9 cellular contexts compared by ENCODE assay signal in the genomic region with DNA sequence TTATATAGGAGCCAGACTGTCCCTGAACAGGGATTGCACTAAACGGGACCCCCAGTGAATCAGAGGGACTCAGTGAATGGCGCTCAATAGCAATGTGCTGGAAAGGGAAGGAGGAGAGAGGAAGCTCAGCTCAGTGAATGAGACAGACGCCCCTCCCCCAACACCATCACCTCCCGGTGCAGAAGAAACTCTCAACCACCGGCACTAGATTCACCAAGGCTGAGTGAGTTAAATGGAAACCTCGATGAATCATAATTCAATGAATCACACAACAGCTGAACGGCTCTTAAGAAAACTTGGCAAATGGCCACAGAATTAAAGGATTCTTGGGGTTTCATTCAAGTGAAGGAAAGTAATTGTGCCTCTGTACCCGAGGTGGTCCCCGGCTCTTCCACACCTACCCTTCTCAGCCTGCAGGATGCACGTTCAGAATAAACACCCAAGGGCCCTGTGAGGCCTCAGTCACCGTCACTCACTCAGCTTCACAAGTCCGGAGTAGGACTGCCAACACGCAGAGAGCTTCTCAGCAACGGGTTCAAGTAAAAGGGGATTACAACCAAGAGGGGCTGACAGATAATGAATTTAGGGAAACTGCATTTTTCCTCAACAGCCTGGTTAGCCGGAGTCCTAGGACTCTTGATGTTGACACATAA. TPM values are rescaled to one million over a fixed set of nuclear protein-coding genes. Genes with fewer than 3 reads are reported as not detected.
DNase-seq lines count a peak whose midpoint lies in the region; ATAC-seq and TF ChIP-seq lines count a peak whose summit lies in the region.
"Had no signal": no experiment of that assay in that cellular context is flagged by ENCODE, and none has a peak within 500 bp of the region (broad histone marks: within the 10 kb centered on the region; RNA-seq: fewer than 3 reads in every experiment).

No MANE protein-coding gene starts in this region.

- intact Hi-C loops in transverse colon (cut with DNase I; ENCODE audit: low total_unique reads), result no loop called here

- no peak overlapping the region for H3K27ac ChIP-seq in transverse colon
- H3K27ac ChIP-seq: 22Rv1 had no signal

- no peak for TF ChIP-seq POLR2A in transverse colon (IDR thresholded peaks at IDR 0.05)

- no peak overlapping the region for H3K4me3 ChIP-seq in transverse colon

- H3K4me1 ChIP-seq in transverse colon, result no peaks in the 10 kb centered on the region

- H3K36me3 ChIP-seq in transverse colon, result no peaks in the 10 kb centered on the region

- H3K27me3 ChIP-seq in transverse colon, result no peaks in the 10 kb centered on the region

- TF ChIP-seq EP300 in transverse colon (IDR thresholded peaks at IDR 0.05; ENCODE audit: low read depth), result no peak

- in situ Hi-C loops in transverse colon (cut with MboI; ENCODE audit: low pct_ligation_motif_present in 1 of 4, low pct_unique_long_range_greater_than_20kb in 1 of 4, low sequenced_read_pairs in 3 of 4), result no loop called here

- no peaks in the 10 kb centered on the region for H3K9me3 ChIP-seq in transverse colon

- no peak for TF ChIP-seq CTCF in transverse colon (IDR thresholded peaks at IDR 0.05)

- DNase-seq in DMS 273 (lab: John Stamatoyannopoulos, UW; ENCODE audit: unreplicated experiment) (peak; percentile 54), DMS 273 treated with DMSO at 0.1 percent for 48 hours (lab: John Stamatoyannopoulos, UW) (no peak), RPMI7951 (ENCODE audit: low read depth) (peak; percentile 91), dermis blood vessel endothelial cell (peak; percentile 81), transverse colon (no peak), NCI-H82 treated with DMSO at 0.1 percent for 48 hours (lab: John Stamatoyannopoulos, UW; ENCODE audit: unreplicated experiment) (no peak)
- DNase-seq in stimulated activated CD4-positive, alpha-beta T cell treated with anti-CD3 and anti-CD28 coated beads, Interleukin-4, amount 100 ng/mL, for 1 hour, result peak; percentile 40

- WGBS in transverse colon (ENCODE audit: low coverage in 1 of 2), 2 donors, result 43 to 68% methylated on average over 5 to 15 of the region's 15 CpGs

- no peak for ATAC-seq in HG02981 (IDR thresholded peaks at IDR 0.05; ENCODE audit: unreplicated experiment)

RNA-seq across cellular contexts. Expression of a gene that starts 29.3 kb away (rescaled TPM):
- total RNA-seq in RPMI7951 (2014; rRNA removed; shearing (Covaris generic)), result under 0.01 TPM in 1 of 2 replicates, not detected in the other
- total RNA-seq in dermis blood vessel endothelial cell (0.34 and 0.37 TPM in 2 replicates), transverse colon (1 to 10 TPM in 2 of 4 donors, under 1 TPM in 1, not detected in 1; 0.55 to 3.0 (median 2.1) TPM)

Comparison
In these comparisons a context has a peak if more than half of its experiments do, and no peak if none do; other contexts are left out.
1. DNase-seq: peak in DMS 273 (single experiment), RPMI7951 (single experiment), dermis blood vessel endothelial cell (single experiment) and stimulated activated CD4-positive, alpha-beta T cell treated with anti-CD3 and anti-CD28 coated beads, Interleukin-4, amount 100 ng/mL, for 1 hour (single experiment); none in DMS 273 treated with DMSO at 0.1 percent for 48 hours (single experiment), transverse colon (single experiment) and NCI-H82 treated with DMSO at 0.1 percent for 48 hours (single experiment).